ENCODE assay signal across 14 cellular contexts in the genomic region with DNA sequence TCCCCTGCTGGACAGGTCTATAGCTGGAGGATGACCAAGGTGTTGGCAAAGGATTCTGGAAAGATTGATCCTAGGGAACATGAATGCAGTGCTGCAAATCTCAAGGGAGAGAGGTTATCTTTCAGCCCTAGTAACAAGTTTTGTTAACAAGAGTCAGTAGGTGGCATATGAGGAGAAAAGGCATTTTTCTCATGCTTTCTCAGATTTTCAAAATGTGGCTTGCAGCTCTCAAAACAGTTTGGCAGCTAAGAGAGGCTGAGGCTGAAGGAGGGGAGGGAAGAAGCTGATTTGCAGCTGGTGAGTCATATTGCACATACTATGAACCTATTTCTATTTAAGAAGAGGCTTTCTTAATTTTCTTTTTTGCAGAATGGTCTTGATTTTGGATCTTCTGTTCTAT.
DNase-seq lines count a peak whose midpoint lies in the region; ATAC-seq and TF ChIP-seq lines count a peak whose summit lies in the region.
"Had no signal": no experiment of that assay in that cellular context is flagged by ENCODE, and none has a peak within 500 bp of the region (broad histone marks: within the 10 kb centered on the region; RNA-seq: fewer than 3 reads in every experiment).

No MANE protein-coding gene starts in this region.

- H2AK5ac ChIP-seq in H9 (ENCODE audit: insufficient read length, low read length), result no peak overlapping the region

- ATAC-seq in RWPE2 (ENCODE audit: low read depth), result peak; percentile 38; the same call in 1 of the 3 replicates

- TF ChIP-seq CTCF in RWPE2 (IDR thresholded peaks at IDR 0.05; ENCODE audit: poor library complexity, severe bottlenecking), result no peak
- TF ChIP-seq CTCF in uterus (IDR thresholded peaks at IDR 0.05), result no peak
- TF ChIP-seq CTCF in H9 (conservative IDR thresholded peaks at IDR 0.05), result no peak

- no peak overlapping the region for H3K4me3 Mint-ChIP-seq in H9
- H3K4me3 Mint-ChIP-seq: activated T-helper 1 cell treated with anti-CD3 and anti-CD28 coated beads, Interleukin-12 subunit alpha, Interleukin-12 subunit beta, Interleukin-2, Interleukin-4 antibody, amounts not matched to agents 30 ng/mL and 10 ng/mL and 1 ng/mL, durations not matched to agents 14 hours and 24 hours and 36 hours; type B pancreatic cell had no signal

- no peak overlapping the region for H3K4ac ChIP-seq in H9 (ENCODE audit: low read depth, low read length)

- no peaks in the 10 kb centered on the region for H3K23me2 ChIP-seq in H9 (ENCODE audit: insufficient read length, low read depth, low read length, poor library complexity, severe bottlenecking)

- H3K4me3 ChIP-seq in RWPE2 (ENCODE audit: severe bottlenecking) (no peak overlapping the region), uterus (no peak overlapping the region)

- H3K36me3 ChIP-seq in RWPE2 (ENCODE audit: low read depth), result no peaks in the 10 kb centered on the region
- no peaks in the 10 kb centered on the region for H3K36me3 ChIP-seq in uterus

- H3K79me2 ChIP-seq in H9 (ENCODE audit: insufficient read depth, low read length), result no peaks in the 10 kb centered on the region

- no peak overlapping the region; a peak in 1 of 7 replicates for H3K27ac Mint-ChIP-seq in H9
- H3K27ac Mint-ChIP-seq: activated T-helper 1 cell treated with anti-CD3 and anti-CD28 coated beads, Interleukin-12 subunit alpha, Interleukin-12 subunit beta, Interleukin-2, Interleukin-4 antibody, amounts not matched to agents 30 ng/mL and 10 ng/mL and 1 ng/mL, durations not matched to agents 14 hours and 24 hours and 36 hours; type B pancreatic cell had no signal

- no peak overlapping the region for H2BK20ac ChIP-seq in H9 (ENCODE audit: low read depth, low read length, poor library complexity, severe bottlenecking)

- H3K4me1 Mint-ChIP-seq in H9, result peaks cover 13 to 16% of the 10 kb centered on the region in 2 experiments

- no peak overlapping the region for H3K56ac ChIP-seq in H9 (ENCODE audit: insufficient read length, low read depth, low read length)

- no peak overlapping the region for H2AFZ ChIP-seq in H9 (ENCODE audit: low read length)

- no peak overlapping the region for H4K8ac ChIP-seq in H9 (replicated peaks; ENCODE audit: insufficient read length, low read depth, low read length)

- H3K9ac ChIP-seq in H9 (ENCODE audit: extremely low read depth, insufficient read length, low read length), result no peak overlapping the region

- H3T11ph ChIP-seq in H9 (ENCODE audit: low read length), result no peak overlapping the region

- no peak overlapping the region for H3K14ac ChIP-seq in H9 (ENCODE audit: insufficient read depth, low read length)

- no peak overlapping the region for H3K4me2 ChIP-seq in H9 (ENCODE audit: insufficient read depth, insufficient read length, low read length)

- no peaks in the 10 kb centered on the region for H3K27me3 ChIP-seq in RWPE2 (ENCODE audit: insufficient read depth, poor library complexity, severe bottlenecking)
- H3K27me3 ChIP-seq in uterus, result no peaks in the 10 kb centered on the region
- no peaks in the 10 kb centered on the region for H3K27me3 ChIP-seq in H9 (ENCODE audit: insufficient read depth, low read length)

- no peak for TF ChIP-seq POLR2A in uterus (IDR thresholded peaks at IDR 0.05)

- H3K27ac ChIP-seq in RWPE2 (ENCODE audit: poor library complexity, severe bottlenecking), result no peak overlapping the region
- no peak overlapping the region for H3K27ac ChIP-seq in uterus
- H3K27ac ChIP-seq in H9 (ENCODE audit: insufficient read length, low read depth, low read length), result no peak overlapping the region

- no peak overlapping the region for H4K91ac ChIP-seq in H9 (ENCODE audit: insufficient read length, low read depth, low read length)

- no peak overlapping the region for H3K18ac ChIP-seq in H9 (ENCODE audit: insufficient read length, low read depth, low read length)

- H3K9me3 Mint-ChIP-seq in H9, result no peaks in the 10 kb centered on the region
- H3K9me3 Mint-ChIP-seq: activated T-helper 1 cell treated with anti-CD3 and anti-CD28 coated beads, Interleukin-12 subunit alpha, Interleukin-12 subunit beta, Interleukin-2, Interleukin-4 antibody, amounts not matched to agents 30 ng/mL and 10 ng/mL and 1 ng/mL, durations not matched to agents 14 hours and 24 hours and 36 hours; type B pancreatic cell had no signal

- no peaks in the 10 kb centered on the region for H3K36me3 Mint-ChIP-seq in H9 (ENCODE audit: insufficient read depth in 1 of 3, low read depth in 3 of 3)
- H3K36me3 Mint-ChIP-seq: type B pancreatic cell had no signal

- H3K4me1 ChIP-seq in RWPE2 (ENCODE audit: insufficient read depth, poor library complexity, severe bottlenecking) (no peaks in the 10 kb centered on the region), uterus (no peaks in the 10 kb centered on the region), H9 (ENCODE audit: insufficient read depth, low read length) (no peaks in the 10 kb centered on the region)

- no peak overlapping the region for H4K5ac ChIP-seq in H9 (ENCODE audit: insufficient read length, low read depth, low read length)

- H4K20me1 ChIP-seq in H9 (ENCODE audit: control insufficient read depth, insufficient read depth, insufficient read length), result no peaks in the 10 kb centered on the region

- no peak overlapping the region for H2BK12ac ChIP-seq in H9 (ENCODE audit: insufficient read length, low read depth, low read length)

- H2BK120ac ChIP-seq in H9 (ENCODE audit: low read depth, low read length, poor library complexity, severe bottlenecking), result no peak overlapping the region

- no peak overlapping the region for H2BK15ac ChIP-seq in H9 (ENCODE audit: low read depth, low read length)

- DNase-seq in EL (peak; percentile 40), RWPE2 (ENCODE audit: low spot score) (no peak), dermis blood vessel endothelial cell (peak; percentile 27), putamen (ENCODE audit: low spot score) (peak; percentile 63), uterus (no peak), H9 (no peak), COR-L47 (lab: John Stamatoyannopoulos, UW) (no peak)
- no peak for DNase-seq in effector CD8-positive, alpha-beta T cell (lab: John Stamatoyannopoulos, UW)
- DNase-seq: activated CD4-positive, alpha-beta T cell treated with anti-CD3 and anti-CD28 coated beads, Interleukin-2, amount 50 U/mL, for 1 hour; Kasumi-1; kidney glomerular epithelial cell; NCI-H187 treated with DMSO at 0.1 percent for 48 hours had no signal

- peaks cover 2% of the 10 kb centered on the region; the same call in 1 of the 2 replicates for H3K27me3 Mint-ChIP-seq in H9 (ENCODE audit: low read depth)

- no peaks in the 10 kb centered on the region for H3K79me1 ChIP-seq in H9 (ENCODE audit: insufficient read depth, low read depth, low read length, poor library complexity, severe bottlenecking)

- no peaks in the 10 kb centered on the region for H3K9me3 ChIP-seq in RWPE2 (ENCODE audit: severe bottlenecking)
- no peaks in the 10 kb centered on the region for H3K9me3 ChIP-seq in uterus
- no peaks in the 10 kb centered on the region for H3K9me3 ChIP-seq in H9 (ENCODE audit: control insufficient read depth, low read depth, low read length)

- no peak overlapping the region for H2BK5ac ChIP-seq in H9 (ENCODE audit: insufficient read length, low read length)

- intact Hi-C loops in uterus (cut with DNase I; ENCODE audit: low total_unique reads), result loop anchor here (10.0 kb wide), 1 partner anchor 255 kb away; no protein-coding TSS in a partner anchor

- no peak overlapping the region for H3K23ac ChIP-seq in H9 (ENCODE audit: insufficient read length, low read depth, low read length)

Comparison
In these comparisons a context has a peak if more than half of its experiments do, and no peak if none do; other contexts are left out.
1. DNase-seq: peak in EL (single experiment), dermis blood vessel endothelial cell (single experiment) and putamen (single experiment); none in RWPE2 (single experiment), uterus (0 of 2), effector CD8-positive, alpha-beta T cell (single experiment), H9 (single experiment) and COR-L47 (single experiment).